22 cellular contexts compared by ENCODE assay signal in the genomic region with DNA sequence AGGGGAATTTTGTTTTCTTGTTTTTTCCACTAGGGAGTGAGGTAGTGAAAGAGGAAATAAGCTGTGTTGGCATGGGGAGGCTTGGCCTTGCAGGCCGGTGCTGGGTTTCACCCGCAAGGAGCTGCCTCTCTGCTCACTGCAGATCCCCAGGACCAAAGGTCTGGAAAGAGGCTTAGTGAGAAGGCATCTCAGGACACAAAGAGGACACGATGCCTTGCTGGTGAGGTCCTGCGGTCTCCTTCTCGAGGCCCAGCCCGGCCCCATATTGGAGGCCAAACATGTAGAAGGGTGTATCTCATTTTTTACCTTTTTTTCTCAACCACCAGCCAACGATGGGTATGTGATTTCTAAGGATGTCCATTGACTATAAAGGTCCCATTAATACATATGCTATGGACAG. TPM values are rescaled to one million over a fixed set of nuclear protein-coding genes. Genes with fewer than 3 reads are reported as not detected.
DNase-seq lines count a peak whose midpoint lies in the region; ATAC-seq and TF ChIP-seq lines count a peak whose summit lies in the region.
"Had no signal": no experiment of that assay in that cellular context is flagged by ENCODE, and none has a peak within 500 bp of the region (broad histone marks: within the 10 kb centered on the region; RNA-seq: fewer than 3 reads in every experiment).

No MANE protein-coding gene starts in this region.

- H3K9me3 Mint-ChIP-seq in activated naive CD8-positive, alpha-beta T cell treated with anti-CD3 and anti-CD28 coated beads for 36 hours: no peaks in the 10 kb centered on the region
- H3K9me3 Mint-ChIP-seq in activated naive CD8-positive, alpha-beta T cell treated with anti-CD3 and anti-CD28 coated beads, Interleukin-2, amount 50 U/mL, for 24 hours: no peaks in the 10 kb centered on the region
- H3K9me3 Mint-ChIP-seq in endodermal cell (no peaks in the 10 kb centered on the region), nephron (no peaks in the 10 kb centered on the region), type B pancreatic cell (no peaks in the 10 kb centered on the region)
- H3K9me3 Mint-ChIP-seq: activated naive CD4-positive, alpha-beta T cell treated with anti-CD3 and anti-CD28 coated beads, Interleukin-2, amount 50 U/mL, for 24 hours; CD4-positive, alpha-beta T cell; neural progenitor cell; stimulated activated memory B cell treated with anti-CD40 and anti-IgM and Interleukin-4, amounts not matched to agents 10 μg/mL and 1 μg/mL and 100 μg/mL, for 72 hours had no signal

- H3K4me3 Mint-ChIP-seq in activated naive CD8-positive, alpha-beta T cell treated with anti-CD3 and anti-CD28 coated beads for 36 hours: no peak overlapping the region
- H3K4me3 Mint-ChIP-seq in activated naive CD8-positive, alpha-beta T cell treated with anti-CD3 and anti-CD28 coated beads, Interleukin-2, amount 50 U/mL, for 24 hours: no peak overlapping the region
- H3K4me3 Mint-ChIP-seq in endodermal cell: no peak overlapping the region
- no peak overlapping the region for H3K4me3 Mint-ChIP-seq in nephron
- no peak overlapping the region for H3K4me3 Mint-ChIP-seq in type B pancreatic cell
- H3K4me3 Mint-ChIP-seq: activated naive CD4-positive, alpha-beta T cell treated with anti-CD3 and anti-CD28 coated beads, Interleukin-2, amount 50 U/mL, for 24 hours; CD4-positive, alpha-beta T cell; neural progenitor cell; stimulated activated memory B cell treated with anti-CD40 and anti-IgM and Interleukin-4, amounts not matched to agents 10 μg/mL and 1 μg/mL and 100 μg/mL, for 72 hours had no signal

- no peak overlapping the region for H3K27ac ChIP-seq in endodermal cell (ENCODE audit: low read depth, low read length)
- no peak overlapping the region for H3K27ac ChIP-seq in caudate nucleus (ENCODE audit: low read depth, low read length)
- H3K27ac ChIP-seq: 22Rv1, neural progenitor cell, WERI-Rb-1 had no signal

- H3K27me3 Mint-ChIP-seq in activated naive CD8-positive, alpha-beta T cell treated with anti-CD3 and anti-CD28 coated beads for 36 hours: peaks cover 4% of the 10 kb centered on the region
- H3K27me3 Mint-ChIP-seq in activated naive CD8-positive, alpha-beta T cell treated with anti-CD3 and anti-CD28 coated beads, Interleukin-2, amount 50 U/mL, for 24 hours: no peaks in the 10 kb centered on the region
- H3K27me3 Mint-ChIP-seq in endodermal cell (ENCODE audit: insufficient read depth): no peaks in the 10 kb centered on the region
- peaks cover 4% of the 10 kb centered on the region for H3K27me3 Mint-ChIP-seq in nephron (ENCODE audit: low read depth)
- no peaks in the 10 kb centered on the region for H3K27me3 Mint-ChIP-seq in type B pancreatic cell
- H3K27me3 Mint-ChIP-seq: activated naive CD4-positive, alpha-beta T cell treated with anti-CD3 and anti-CD28 coated beads, Interleukin-2, amount 50 U/mL, for 24 hours; progenitor cell of endocrine pancreas had no signal

- no peaks in the 10 kb centered on the region for H3K4me1 Mint-ChIP-seq in activated naive CD8-positive, alpha-beta T cell treated with anti-CD3 and anti-CD28 coated beads for 36 hours
- no peaks in the 10 kb centered on the region for H3K4me1 Mint-ChIP-seq in activated naive CD8-positive, alpha-beta T cell treated with anti-CD3 and anti-CD28 coated beads, Interleukin-2, amount 50 U/mL, for 24 hours
- peaks cover 38% of the 10 kb centered on the region for H3K4me1 Mint-ChIP-seq in endodermal cell
- H3K4me1 Mint-ChIP-seq in nephron: peaks cover 79% of the 10 kb centered on the region
- H3K4me1 Mint-ChIP-seq in type B pancreatic cell (ENCODE audit: unreplicated experiment): peaks cover 9% of the 10 kb centered on the region
- H3K4me1 Mint-ChIP-seq: activated naive CD4-positive, alpha-beta T cell treated with anti-CD3 and anti-CD28 coated beads, Interleukin-2, amount 50 U/mL, for 24 hours; neural progenitor cell; stimulated activated memory B cell treated with anti-CD40 and anti-IgM and Interleukin-4, amounts not matched to agents 10 μg/mL and 1 μg/mL and 100 μg/mL, for 72 hours had no signal

- 97% methylated on average over 7 of the region's 7 CpGs for WGBS in endodermal cell (ENCODE audit: insufficient coverage in 1 of 2, insufficient read length in 1 of 2), 2 experiments

- peaks cover 3% of the 10 kb centered on the region for H3K4me1 ChIP-seq in endodermal cell (ENCODE audit: control insufficient read depth, insufficient read depth, low read length)

- H3K27me3 ChIP-seq in endodermal cell (ENCODE audit: control insufficient read depth, insufficient read depth, low read length, poor library complexity, severe bottlenecking): no peaks in the 10 kb centered on the region
- H3K27me3 ChIP-seq: neural progenitor cell had no signal

- no peak for ATAC-seq in activated naive CD8-positive, alpha-beta T cell treated with anti-CD3 and anti-CD28 coated beads, Interleukin-2, amount 50 U/mL, for 24 hours
- ATAC-seq: left lobe of liver; stimulated activated memory B cell treated with anti-CD40 and anti-IgM and Interleukin-4, amounts not matched to agents 10 μg/mL and 1 μg/mL and 100 μg/mL, for 72 hours had no signal

- no peak overlapping the region for H3K4me3 ChIP-seq in endodermal cell (ENCODE audit: low read length)
- H3K4me3 ChIP-seq: neural progenitor cell had no signal

- TF ChIP-seq CTCF in endodermal cell (conservative IDR thresholded peaks at IDR 0.05): no peak
- TF ChIP-seq CTCF in nephron (IDR thresholded peaks at IDR 0.05; ENCODE audit: unreplicated experiment in 3 of 3): no peak
- TF ChIP-seq CTCF in type B pancreatic cell (conservative IDR thresholded peaks at IDR 0.05): no peak

- no peaks in the 10 kb centered on the region for H3K9me3 ChIP-seq in endodermal cell (ENCODE audit: control insufficient read depth, low read length)

- no peak for DNase-seq in activated naive CD8-positive, alpha-beta T cell treated with anti-CD3 and anti-CD28 coated beads for 36 hours
- no peak for DNase-seq in activated naive CD8-positive, alpha-beta T cell treated with anti-CD3 and anti-CD28 coated beads, Interleukin-2, amount 50 U/mL, for 24 hours
- DNase-seq in endodermal cell (no peak), type B pancreatic cell (ENCODE audit: extremely low spot score, unreplicated experiment) (no peak), caudate nucleus (lab: John Stamatoyannopoulos, UW) (no peak)
- DNase-seq in activated CD4-positive, alpha-beta T cell treated with anti-CD3 and anti-CD28 coated beads for 1 hour: no peak
- no peak for DNase-seq in stimulated activated CD8-positive, alpha-beta memory T cell treated with anti-CD3 and anti-CD28 coated beads, Interleukin-4, amount 100 ng/mL, for 48 hours
- DNase-seq: CD4-positive, alpha-beta T cell; cerebellar nuclear complex; EL; NCI-H1417 treated with DMSO at 0.1 percent for 48 hours; NCI-H2081 treated with DMSO at 0.1 percent for 48 hours; NCI-H774; small intestine; WERI-Rb-1 had no signal

- H3K9ac ChIP-seq in endodermal cell (ENCODE audit: extremely low read depth, low read length, poor library complexity, severe bottlenecking): no peak overlapping the region
- H3K9ac ChIP-seq: neural progenitor cell had no signal

- no peaks in the 10 kb centered on the region for H3K36me3 Mint-ChIP-seq in activated naive CD8-positive, alpha-beta T cell treated with anti-CD3 and anti-CD28 coated beads for 36 hours
- H3K36me3 Mint-ChIP-seq in activated naive CD8-positive, alpha-beta T cell treated with anti-CD3 and anti-CD28 coated beads, Interleukin-2, amount 50 U/mL, for 24 hours (ENCODE audit: low read depth): no peaks in the 10 kb centered on the region
- no peaks in the 10 kb centered on the region for H3K36me3 Mint-ChIP-seq in endodermal cell (ENCODE audit: low read depth)
- H3K36me3 Mint-ChIP-seq in nephron (ENCODE audit: low read depth): no peaks in the 10 kb centered on the region
- peaks cover 9% of the 10 kb centered on the region for H3K36me3 Mint-ChIP-seq in type B pancreatic cell
- H3K36me3 Mint-ChIP-seq: activated naive CD4-positive, alpha-beta T cell treated with anti-CD3 and anti-CD28 coated beads, Interleukin-2, amount 50 U/mL, for 24 hours; neural progenitor cell; stimulated activated memory B cell treated with anti-CD40 and anti-IgM and Interleukin-4, amounts not matched to agents 10 μg/mL and 1 μg/mL and 100 μg/mL, for 72 hours had no signal

- peaks cover 14% of the 10 kb centered on the region for H3K36me3 ChIP-seq in endodermal cell (ENCODE audit: control insufficient read depth, insufficient read depth, low read length)
- H3K36me3 ChIP-seq: neural progenitor cell, WERI-Rb-1 had no signal

- H3K27ac Mint-ChIP-seq in activated naive CD8-positive, alpha-beta T cell treated with anti-CD3 and anti-CD28 coated beads for 36 hours: peak overlapping the region; percentile 49
- no peak overlapping the region for H3K27ac Mint-ChIP-seq in activated naive CD8-positive, alpha-beta T cell treated with anti-CD3 and anti-CD28 coated beads, Interleukin-2, amount 50 U/mL, for 24 hours
- peak overlapping the region; percentile 89 for H3K27ac Mint-ChIP-seq in endodermal cell
- H3K27ac Mint-ChIP-seq in nephron: peak overlapping the region in 2 of 3 experiments; percentile 19 to 88
- H3K27ac Mint-ChIP-seq in type B pancreatic cell: peak overlapping the region; percentile 25
- H3K27ac Mint-ChIP-seq: activated naive CD4-positive, alpha-beta T cell treated with anti-CD3 and anti-CD28 coated beads, Interleukin-2, amount 50 U/mL, for 24 hours; CD4-positive, alpha-beta T cell; neural progenitor cell; progenitor cell of endocrine pancreas; stimulated activated memory B cell treated with anti-CD40 and anti-IgM and Interleukin-4, amounts not matched to agents 10 μg/mL and 1 μg/mL and 100 μg/mL, for 72 hours had no signal

RNA-seq across cellular contexts. Expression of a gene that starts 17.6 kb away (rescaled TPM):
- total RNA-seq in activated naive CD8-positive, alpha-beta T cell treated with anti-CD3 and anti-CD28 coated beads for 36 hours: under 1 TPM; 0.08 to 0.14 TPM
- total RNA-seq in endodermal cell (10 to 100 TPM in 1 of 2 donors, 1 to 10 TPM in 1; 6.3 to 17.1 TPM), type B pancreatic cell (ENCODE audit: low replicate concordance) (38.3 and 45.9 TPM in 2 replicates)
- polyA plus RNA-seq in endodermal cell (2013, experiment 1 of 2): 20.9 TPM
- 21.2 TPM for polyA plus RNA-seq in endodermal cell (2013, experiment 2 of 2)

Comparison
In these comparisons a context has a peak if more than half of its experiments do, and no peak if none do; other contexts are left out.
1. RNA of a gene that starts 17.6 kb away (total RNA-seq): 38.3 to 45.9 TPM in type B pancreatic cell and 6.3 to 17.1 TPM in endodermal cell; 0.08 to 0.14 TPM in activated naive CD8-positive, alpha-beta T cell treated with anti-CD3 and anti-CD28 coated beads for 36 hours; every median in the first group is over 4 times any median in the second.